Comparison of ENCODE assay signal across 23 cellular contexts in the genomic region with DNA sequence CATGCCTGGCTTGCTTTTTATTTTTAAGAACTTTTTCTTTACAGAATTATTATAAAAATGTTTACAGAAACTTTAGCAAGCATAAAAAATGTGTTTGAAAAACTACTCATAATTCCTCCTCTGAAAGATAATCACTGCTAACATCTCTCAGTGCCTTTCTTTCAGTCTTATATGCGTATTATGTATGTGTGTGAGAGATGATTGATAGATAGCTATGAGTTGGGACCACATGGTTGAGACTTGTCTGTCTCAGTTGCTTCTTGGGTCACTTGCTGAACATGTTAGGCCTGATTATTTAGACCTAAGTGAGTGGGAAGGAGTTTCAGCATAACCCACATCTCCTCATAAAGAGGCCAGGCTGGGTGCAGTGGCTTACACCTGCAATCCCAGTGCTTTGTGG. TPM values are rescaled to one million over a fixed set of nuclear protein-coding genes. Genes with fewer than 3 reads are reported as not detected.
DNase-seq lines count a peak whose midpoint lies in the region; ATAC-seq, FAIRE-seq and TF ChIP-seq lines count a peak whose summit lies in the region.
"Had no signal": no experiment of that assay in that cellular context is flagged by ENCODE, and none has a peak within 500 bp of the region (broad histone marks: within the 10 kb centered on the region; RNA-seq: fewer than 3 reads in every experiment).

No MANE protein-coding gene starts in this region.

- H3K27me3 ChIP-seq in breast epithelium: no peaks in the 10 kb centered on the region
- H3K27me3 ChIP-seq: brain microvascular endothelial cell, gastrocnemius medialis, stomach had no signal

- H3K4me1 Mint-ChIP-seq in natural killer cell (peaks cover 0 to 5% of the 10 kb centered on the region in 2 donors), mesothelial cell of epicardium (peaks cover 13% of the 10 kb centered on the region)
- H3K4me1 Mint-ChIP-seq in natural killer cell treated with Interleukin-12 subunit alpha and Interleukin-12 subunit beta and Interleukin-15 and Interleukin-18, amount 100 ng/mL, for 72 hours (ENCODE audit: low read depth in 2 of 2): peaks cover 0 to 7% of the 10 kb centered on the region in 2 donors
- peaks cover 10% of the 10 kb centered on the region for H3K4me1 Mint-ChIP-seq in activated T-helper 17 cell treated with anti-CD3 and anti-CD28 coated beads, Interleukin-2, amount 50 U/mL, for 72 hours
- H3K4me1 Mint-ChIP-seq: endodermal cell, GM23338 had no signal

- H3K27ac ChIP-seq in kidney (ENCODE audit: low read depth in 2 of 2, low read length in 2 of 2) (no peak overlapping the region), breast epithelium (no peak overlapping the region)
- H3K27ac ChIP-seq: brain microvascular endothelial cell, coronary artery, gastrocnemius medialis, stomach had no signal

- H3K27ac Mint-ChIP-seq in natural killer cell (peak overlapping the region; percentile 6 to 72), mesothelial cell of epicardium (peak overlapping the region; percentile 50)
- H3K27ac Mint-ChIP-seq in natural killer cell treated with Interleukin-12 subunit alpha and Interleukin-12 subunit beta and Interleukin-15 and Interleukin-18, amount 100 ng/mL, for 72 hours: no peak overlapping the region
- H3K27ac Mint-ChIP-seq in activated T-helper 17 cell treated with anti-CD3 and anti-CD28 coated beads, Interleukin-2, amount 50 U/mL, for 72 hours: peak overlapping the region; percentile 67
- H3K27ac Mint-ChIP-seq: GM23338, HFFc6, IgD-negative memory B cell had no signal

- H3K27me3 Mint-ChIP-seq in natural killer cell (ENCODE audit: low read depth in 2 of 2) (no peaks in the 10 kb centered on the region), mesothelial cell of epicardium (ENCODE audit: low read depth) (no peaks in the 10 kb centered on the region)
- H3K27me3 Mint-ChIP-seq in natural killer cell treated with Interleukin-12 subunit alpha and Interleukin-12 subunit beta and Interleukin-15 and Interleukin-18, amount 100 ng/mL, for 72 hours: no peaks in the 10 kb centered on the region
- no peaks in the 10 kb centered on the region for H3K27me3 Mint-ChIP-seq in activated T-helper 17 cell treated with anti-CD3 and anti-CD28 coated beads, Interleukin-2, amount 50 U/mL, for 72 hours
- H3K27me3 Mint-ChIP-seq: IgD-negative memory B cell, T-helper 17 cell had no signal

- no peak for FAIRE-seq in kidney (lab: Jason Lieb, UNC)
- FAIRE-seq: islet of Langerhans had no signal

- TF ChIP-seq CTCF in natural killer cell (IDR thresholded peaks at IDR 0.05): no peak
- no peak for TF ChIP-seq CTCF in mesothelial cell of epicardium (IDR thresholded peaks at IDR 0.05; ENCODE audit: unreplicated experiment)
- no peak for TF ChIP-seq CTCF in kidney (IDR thresholded peaks at IDR 0.05; ENCODE audit: borderline replicate concordance, extremely low read depth, insufficient read depth)
- TF ChIP-seq CTCF in breast epithelium (IDR thresholded peaks at IDR 0.05): no peak

- H3K36me3 ChIP-seq in kidney (ENCODE audit: control insufficient read depth in 1 of 2, insufficient read depth in 2 of 2, low read length in 2 of 2): peaks cover 3 to 11% of the 10 kb centered on the region in 2 donors
- H3K36me3 ChIP-seq in breast epithelium: peaks cover 7% of the 10 kb centered on the region
- H3K36me3 ChIP-seq: prostate gland had no signal

- H3K4me3 ChIP-seq in kidney (ENCODE audit: low read length in 2 of 2) (no peak overlapping the region), breast epithelium (no peak overlapping the region)
- H3K4me3 ChIP-seq: coronary artery, gastrocnemius medialis, GM23338, prostate gland, stomach had no signal

- H3K4me3 Mint-ChIP-seq in natural killer cell: no peak overlapping the region
- no peak overlapping the region for H3K4me3 Mint-ChIP-seq in natural killer cell treated with Interleukin-12 subunit alpha and Interleukin-12 subunit beta and Interleukin-15 and Interleukin-18, amount 100 ng/mL, for 72 hours
- H3K4me3 Mint-ChIP-seq in activated T-helper 17 cell treated with anti-CD3 and anti-CD28 coated beads, Interleukin-2, amount 50 U/mL, for 72 hours: no peak overlapping the region
- H3K4me3 Mint-ChIP-seq in mesothelial cell of epicardium: no peak overlapping the region
- H3K4me3 Mint-ChIP-seq: activated T-cell treated with anti-CD3 and anti-CD28 coated beads, Interleukin-2, amount 50 U/mL, for 4 hours; endodermal cell; GM23338; HFFc6; IgD-negative memory B cell; T-helper 17 cell had no signal

- DNase-seq in natural killer cell: no peak
- DNase-seq in natural killer cell treated with Interleukin-12 subunit alpha and Interleukin-12 subunit beta and Interleukin-15 and Interleukin-18, amount 100 ng/mL, for 72 hours (ENCODE audit: low spot score): no peak
- no peak for DNase-seq in mesothelial cell of epicardium (ENCODE audit: low spot score in 2 of 2, unreplicated experiment in 2 of 2)
- DNase-seq in kidney: no peak
- DNase-seq in breast epithelium (ENCODE audit: low spot score in 2 of 2): no peak
- DNase-seq in COLO829 (ENCODE audit: low spot score): no peak
- DNase-seq: activated T-cell treated with anti-CD3 and anti-CD28 coated beads, Interleukin-2, amount 50 U/mL, for 4 hours; brain microvascular endothelial cell; DMS79; endodermal cell; gastrocnemius medialis; HFFc6; NCI-H1105 treated with DMSO at 0.1 percent for 48 hours; NCI-H2227 treated with DMSO at 0.1 percent for 48 hours; stomach; T-helper 17 cell; trophoblast cell had no signal

- H3K9me3 ChIP-seq in kidney (ENCODE audit: control insufficient read depth in 1 of 2, low read length in 2 of 2) (no peaks in the 10 kb centered on the region), breast epithelium (no peaks in the 10 kb centered on the region)
- H3K9me3 ChIP-seq: gastrocnemius medialis, prostate gland, stomach had no signal

- H3K36me3 Mint-ChIP-seq in natural killer cell: no peaks in the 10 kb centered on the region
- peaks cover 11% of the 10 kb centered on the region for H3K36me3 Mint-ChIP-seq in natural killer cell treated with Interleukin-12 subunit alpha and Interleukin-12 subunit beta and Interleukin-15 and Interleukin-18, amount 100 ng/mL, for 72 hours
- peaks cover 59% of the 10 kb centered on the region for H3K36me3 Mint-ChIP-seq in activated T-helper 17 cell treated with anti-CD3 and anti-CD28 coated beads, Interleukin-2, amount 50 U/mL, for 72 hours (ENCODE audit: low read depth)
- H3K36me3 Mint-ChIP-seq in mesothelial cell of epicardium: peaks cover 36% of the 10 kb centered on the region

- no peak for TF ChIP-seq POLR2A in breast epithelium (IDR thresholded peaks at IDR 0.05)

- no peaks in the 10 kb centered on the region for H3K9me3 Mint-ChIP-seq in natural killer cell
- no peaks in the 10 kb centered on the region for H3K9me3 Mint-ChIP-seq in natural killer cell treated with Interleukin-12 subunit alpha and Interleukin-12 subunit beta and Interleukin-15 and Interleukin-18, amount 100 ng/mL, for 72 hours
- H3K9me3 Mint-ChIP-seq in activated T-helper 17 cell treated with anti-CD3 and anti-CD28 coated beads, Interleukin-2, amount 50 U/mL, for 72 hours: no peaks in the 10 kb centered on the region
- H3K9me3 Mint-ChIP-seq in mesothelial cell of epicardium: no peaks in the 10 kb centered on the region
- H3K9me3 Mint-ChIP-seq: activated T-cell treated with anti-CD3 and anti-CD28 coated beads, Interleukin-2, amount 50 U/mL, for 4 hours; endodermal cell; GM23338; HFFc6; IgD-negative memory B cell had no signal

- H3K9ac ChIP-seq in kidney (ENCODE audit: low read length in 2 of 2): no peak overlapping the region

- ATAC-seq in natural killer cell: no peak
- ATAC-seq in natural killer cell treated with Interleukin-12 subunit alpha and Interleukin-12 subunit beta and Interleukin-15 and Interleukin-18, amount 100 ng/mL, for 72 hours: no peak
- peak; percentile 8 for ATAC-seq in activated T-helper 17 cell treated with anti-CD3 and anti-CD28 coated beads, Interleukin-2, amount 50 U/mL, for 72 hours (replicated peaks)
- ATAC-seq: gastrocnemius medialis, T-helper 17 cell had no signal

- H3K4me1 ChIP-seq in kidney (ENCODE audit: control insufficient read depth in 1 of 2, insufficient read depth in 1 of 2, low read depth in 1 of 2, low read length in 2 of 2) (no peaks in the 10 kb centered on the region), breast epithelium (no peaks in the 10 kb centered on the region)
- H3K4me1 ChIP-seq: stomach had no signal

- intact Hi-C loops in natural killer cell (cut with micrococcal nuclease) (no loop called here), kidney (cut with DNase I) (no loop called here), breast epithelium (cut with DNase I; ENCODE audit: low total_unique reads) (no loop called here)

RNA-seq across cellular contexts. Expression of a gene that starts 11.1 kb away (rescaled TPM):
- total RNA-seq in natural killer cell: 1 to 10 TPM in 1 of 3 donors, under 1 TPM in 1, not detected in 1; 0.70 to 2.4 TPM
- 1 to 10 TPM; 2.3 to 2.6 TPM for total RNA-seq in natural killer cell treated with Interleukin-12 subunit alpha and Interleukin-12 subunit beta and Interleukin-15 and Interleukin-18, amount 100 ng/mL, for 72 hours
- 1 to 10 TPM; 1.4 to 2.0 TPM for total RNA-seq in activated T-helper 17 cell treated with anti-CD3 and anti-CD28 coated beads, Interleukin-2, amount 50 U/mL, for 72 hours
- total RNA-seq in mesothelial cell of epicardium: 4.4 to 6.4 TPM (median 5.3 TPM) in 3 replicates
- 1.5 TPM for total RNA-seq in kidney
- polyA plus RNA-seq in kidney (ENCODE audit: insufficient read depth, low read depth, low replicate concordance): 1.4 TPM
- 1 to 10 TPM in 2 of 3 donors, under 1 TPM in 1; 0.33 to 2.1 (median 1.8) TPM for total RNA-seq in breast epithelium
- polyA plus RNA-seq: IgD-negative memory B cell had no signal

Comparison
In these comparisons a context has a peak if more than half of its experiments do, and no peak if none do; other contexts are left out.
1. H3K27ac Mint-ChIP-seq: peak in natural killer cell (2 of 2), activated T-helper 17 cell treated with anti-CD3 and anti-CD28 coated beads, Interleukin-2, amount 50 U/mL, for 72 hours (single experiment) and mesothelial cell of epicardium (single experiment); none in natural killer cell treated with Interleukin-12 subunit alpha and Interleukin-12 subunit beta and Interleukin-15 and Interleukin-18, amount 100 ng/mL, for 72 hours (0 of 2).